In genomic region chr20:20373046-20373706, GRCh38 we compare ENCODE assay signal across 1 cellular context.
TF ChIP-seq lines count a peak whose summit lies in the region.

No MANE protein-coding gene starts in this region.

TF ChIP-seq in IMR-90, 13 proteins besides CTCF, POLR2A, EP300 and RAD21 (continued from another document):
- TF ChIP-seq MXI1 (IDR thresholded peaks at IDR 0.05; ENCODE audit: borderline replicate concordance, low read depth, low read length) (no peak), MAFK (IDR thresholded peaks at IDR 0.05; ENCODE audit: low read depth, low read length) (no peak), MAZ (IDR thresholded peaks at IDR 0.05; ENCODE audit: borderline replicate concordance, low read depth, low read length) (no peak), BHLHE40 (IDR thresholded peaks at IDR 0.05; ENCODE audit: low read depth, low read length) (no peak), CEBPB (IDR thresholded peaks at IDR 0.05; ENCODE audit: low read depth, low read length) (no peak), ELK1 (IDR thresholded peaks at IDR 0.05; ENCODE audit: borderline replicate concordance, low read depth, low read length) (no peak)
